ENCODE assay signal across 22 cellular contexts in the genomic region with DNA sequence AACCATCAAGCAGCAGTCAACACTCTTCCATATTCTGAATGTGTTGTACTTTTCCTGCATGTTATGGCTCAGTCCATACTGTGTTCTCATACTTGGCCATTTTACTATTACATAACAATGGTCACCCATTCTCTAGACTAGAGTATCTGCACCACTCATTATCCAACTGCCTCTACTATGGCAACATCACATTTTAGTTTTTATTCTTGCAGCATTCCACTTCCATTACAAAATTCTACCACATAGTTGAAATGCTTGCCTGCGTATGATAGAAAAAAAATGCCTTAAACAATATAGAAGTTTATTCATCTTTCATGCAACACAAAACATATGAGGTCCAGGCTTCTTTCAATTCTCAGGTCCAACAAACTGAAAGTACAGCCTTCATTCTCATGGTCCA.
"Had no signal": no experiment of that assay in that cellular context is flagged by ENCODE, and none has a peak within 500 bp of the region (broad histone marks: within the 10 kb centered on the region; RNA-seq: fewer than 3 reads in every experiment).

No MANE protein-coding gene starts in this region.

- H3K27me3 ChIP-seq: SJSA1 had no signal

- H3K4me1 Mint-ChIP-seq: IgD-negative memory B cell had no signal

- ATAC-seq: HepG2, K562 had no signal

- H3K4me2 ChIP-seq: KMS-11 had no signal

- H3K9ac ChIP-seq: KMS-11 had no signal

- H3K4me3 Mint-ChIP-seq: IgD-negative memory B cell had no signal

- H3K36me3 Mint-ChIP-seq: IgD-negative memory B cell had no signal

- H3K9me3 ChIP-seq: SJSA1 had no signal

- H3K27me3 Mint-ChIP-seq: IgD-negative memory B cell had no signal

- DNase-seq: Kasumi-1, MM.1S, NCI-H1092 treated with DMSO at 0.1 percent for 48 hours, NCI-H1436, NCI-H187, NCI-H2029, NCI-H2081 treated with DMSO at 0.1 percent for 48 hours, NCI-H2171, NCI-H446, NCI-H510A, NCI-H524 treated with DMSO at 0.1 percent for 48 hours, NCI-H69, NCI-H774, Right ventricle myocardium superior, RPMI8226, SIG-M5 had no signal

- H3K27ac Mint-ChIP-seq: IgD-negative memory B cell had no signal

- H3K4me3 ChIP-seq: K562, SJSA1, SK-N-MC had no signal

- H3K4me1 ChIP-seq: SJSA1 had no signal

- H3K36me3 ChIP-seq: SJSA1 had no signal

- H3K27ac ChIP-seq: KMS-11, SJSA1, SK-N-MC had no signal
